Comparison of ENCODE assay signal across 21 cellular contexts in genomic region chr1:25074828-25075227, GRCh38.
"Had no signal": no experiment of that assay in that cellular context is flagged by ENCODE, and none has a peak within 500 bp of the region (broad histone marks: within the 10 kb centered on the region; RNA-seq: fewer than 3 reads in every experiment).

No MANE protein-coding gene starts in this region.

- DNase-seq: hypothalamus; immature natural killer cell; left ventricle myocardium inferior; mesendoderm; naive thymus-derived CD4-positive, alpha-beta T cell; ovary; retina; right cardiac atrium; stimulated activated CD4-positive, alpha-beta T cell treated with anti-CD3 and anti-CD28 coated beads, Interleukin-4, amount 100 ng/mL, for 24 hours; stimulated activated naive CD4-positive, alpha-beta T cell; tibial artery; trophoblast cell; uterus had no signal

- H3K27me3 ChIP-seq: ovary, suprapubic skin, uterus had no signal

- H3K27ac ChIP-seq: left ventricle myocardium inferior, ovary, prostate gland, skin epidermis, suprapubic skin, thoracic aorta, tibial artery, uterus had no signal

- H3K4me1 ChIP-seq: left ventricle myocardium inferior, prostate gland, suprapubic skin, tibial artery, uterus had no signal

- ATAC-seq: naive thymus-derived CD4-positive, alpha-beta T cell; natural killer cell treated with Interleukin-12 subunit alpha and Interleukin-12 subunit beta and Interleukin-15 and Interleukin-18, amount 100 ng/mL, for 72 hours; right cardiac atrium; sciatic nerve; stimulated activated effector memory CD8-positive, alpha-beta T cell treated with anti-CD3 and anti-CD28 coated beads, Interleukin-12 subunit alpha, Interleukin-12 subunit beta, amount 100 ng/mL, for 72 hours had no signal

- H3K36me3 ChIP-seq: left ventricle myocardium inferior, ovary, prostate gland, suprapubic skin, thoracic aorta, tibial artery, uterus had no signal

- H3K9me3 ChIP-seq: prostate gland, suprapubic skin, thoracic aorta, uterus had no signal

- H3K4me3 ChIP-seq: left ventricle myocardium inferior, lung, ovary, prostate gland, skin epidermis, suprapubic skin, thoracic aorta, tibial artery, uterus had no signal
